ENCODE assay signal across 7 cellular contexts in the genomic region with DNA sequence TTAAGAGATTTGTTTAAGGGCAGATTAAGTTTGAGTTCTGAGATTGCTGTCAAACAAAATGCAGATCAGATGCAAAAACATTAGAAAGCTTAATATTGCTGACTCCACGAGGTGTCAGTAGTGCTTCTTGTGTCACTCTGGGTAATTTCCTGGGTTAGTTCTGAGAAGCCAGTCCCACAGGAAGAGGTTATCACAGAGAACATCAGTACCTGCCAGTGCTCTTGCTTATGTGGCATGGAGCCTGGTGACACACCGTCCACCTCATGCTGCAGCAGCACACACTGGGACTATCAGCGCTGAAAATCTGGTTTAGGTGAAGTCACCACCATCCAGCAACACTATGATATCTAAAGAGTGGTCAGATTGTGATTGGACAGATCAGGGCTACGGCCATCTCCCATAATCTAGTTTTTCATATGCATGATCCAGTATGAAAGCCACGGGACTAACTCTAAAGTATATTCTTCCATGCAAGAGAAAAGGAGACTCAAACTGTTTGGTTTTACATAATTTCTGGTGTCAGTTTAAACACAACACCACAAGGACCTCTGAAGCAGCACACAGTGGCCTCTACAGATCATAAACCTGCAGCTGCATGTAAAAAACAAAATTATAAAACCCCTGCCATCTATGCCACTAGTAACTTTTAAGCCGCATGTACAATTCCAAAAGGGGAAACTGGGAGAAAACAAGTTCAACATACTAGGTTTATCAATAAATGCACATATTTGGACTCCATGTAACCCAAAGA. TPM values are rescaled to one million over a fixed set of nuclear protein-coding genes. Genes with fewer than 3 reads are reported as not detected.
DNase-seq lines count a peak whose midpoint lies in the region; ATAC-seq, FAIRE-seq and TF ChIP-seq lines count a peak whose summit lies in the region.

No MANE protein-coding gene starts in this region.

- H3K9me3 Mint-ChIP-seq in GM23338 (no peaks in the 10 kb centered on the region), activated B cell treated with CpG ODN at 0.5 μM for 24 hours (no peaks in the 10 kb centered on the region)

- H4K20me1 ChIP-seq in GM23338 (replicated peaks; ENCODE audit: insufficient read depth) (no peaks in the 10 kb centered on the region), Karpas-422 (ENCODE audit: insufficient read depth, low read depth, low read length) (no peaks in the 10 kb centered on the region)

- H3K4me3 ChIP-seq in GM23338 = no peak overlapping the region
- peak overlapping the region; percentile 14; the same call in 1 of the 2 replicates for H3K4me3 ChIP-seq in Karpas-422 (ENCODE audit: low read length)
- H3K4me3 ChIP-seq in transverse colon = no peak overlapping the region

- H3K9me3 ChIP-seq in Karpas-422 (ENCODE audit: low read length) (no peaks in the 10 kb centered on the region), transverse colon (no peaks in the 10 kb centered on the region)

- no peak overlapping the region for H3K4me2 ChIP-seq in GM23338
- H3K4me2 ChIP-seq in Karpas-422 (ENCODE audit: low read depth, low read length, poor library complexity, severe bottlenecking) = peak overlapping the region; percentile 61

- H3K4me1 ChIP-seq in GM23338 (ENCODE audit: insufficient read depth) (peaks cover 3% of the 10 kb centered on the region; the same call in 1 of the 2 replicates), Karpas-422 (ENCODE audit: low read length) (peaks cover 29% of the 10 kb centered on the region), transverse colon (no peaks in the 10 kb centered on the region)

- POLR2A ChIA-PET in activated B cell treated with CpG ODN at 0.5 μM for 24 hours (lab: Charles Lee) = interaction anchor here (0.6 to 1.8 kb wide), 2 partner anchors 172 to 404 kb away, joined by 5 to 9 read pairs; no protein-coding TSS in a partner anchor

- CTCF ChIA-PET in activated B cell treated with CpG ODN at 0.5 μM for 24 hours (lab: Charles Lee) = interaction anchor here (0.6 to 3.0 kb wide), 12 partner anchors 11 to 406 kb away, joined by 3 to 31 read pairs (median 6); a partner anchor contains a TSS

- H3K27ac Mint-ChIP-seq in GM23338 (peak overlapping the region; percentile 43), activated B cell treated with CpG ODN at 0.5 μM for 24 hours (peak overlapping the region; percentile 15)

- peak; percentile 21 for DNase-seq in GM12891 (ENCODE audit: insufficient read length, low spot score)
- DNase-seq in GM23338 (ENCODE audit: low spot score) = peak; percentile 33
- peak; percentile 89 for DNase-seq in Karpas-422
- no peak for DNase-seq in activated B cell treated with CpG ODN at 0.5 μM for 24 hours
- peak; percentile 66 for DNase-seq in central memory CD4-positive, alpha-beta T cell
- peak; percentile 37 for DNase-seq in mucosa of gallbladder (ENCODE audit: low spot score)
- peak; percentile 23 for DNase-seq in transverse colon

- in situ Hi-C loops in transverse colon (cut with MboI; ENCODE audit: low pct_ligation_motif_present in 1 of 4, low pct_unique_long_range_greater_than_20kb in 1 of 4, low sequenced_read_pairs in 3 of 4) = loop anchor here in 2 of 4 donors (25.0 kb wide), 1 partner anchor 406 kb away; no protein-coding TSS in a partner anchor

- intact Hi-C loops in activated B cell treated with CpG ODN at 0.5 μM for 24 hours (cut with micrococcal nuclease) = loop anchor here (1.0 to 5.0 kb wide), 7 partner anchors 75 to 404 kb away; a partner anchor contains a TSS
- intact Hi-C loops in transverse colon (cut with DNase I; ENCODE audit: low total_unique reads) = no loop called here

- WGBS in transverse colon (ENCODE audit: low coverage in 1 of 2), 2 donors = 38 to 52% methylated on average over 2 to 6 of the region's 6 CpGs

- H3K9ac ChIP-seq in Karpas-422 (ENCODE audit: low read length) = peak overlapping the region; percentile 46

- TF ChIP-seq POLR2A in GM12891 (IDR thresholded peaks at IDR 0.05; ENCODE audit: low read depth, low read length) (no peak), transverse colon (IDR thresholded peaks at IDR 0.05) (no peak)

- H3F3A ChIP-seq in GM23338 (replicated peaks; ENCODE audit: low read depth) = no peaks in the 10 kb centered on the region

- H3K4me3 Mint-ChIP-seq in GM23338 (no peak overlapping the region), activated B cell treated with CpG ODN at 0.5 μM for 24 hours (no peak overlapping the region)

- FAIRE-seq in GM12891 (lab: Jason Lieb, UNC) = peak; percentile 89

- H3K79me2 ChIP-seq in GM23338 (replicated peaks; ENCODE audit: insufficient read depth) = no peaks in the 10 kb centered on the region
- H3K79me2 ChIP-seq in Karpas-422 (ENCODE audit: low read length) = no peaks in the 10 kb centered on the region

- H3K27me3 ChIP-seq in GM23338 (ENCODE audit: insufficient read depth) (no peaks in the 10 kb centered on the region), Karpas-422 (ENCODE audit: low read length) (no peaks in the 10 kb centered on the region), transverse colon (no peaks in the 10 kb centered on the region)

- H3K9me2 ChIP-seq in GM23338 (ENCODE audit: insufficient read depth) = no peaks in the 10 kb centered on the region
- H3K9me2 ChIP-seq in Karpas-422 (replicated peaks; ENCODE audit: insufficient read depth, low read length) = no peaks in the 10 kb centered on the region

- peaks cover 12% of the 10 kb centered on the region for H3K4me1 Mint-ChIP-seq in GM23338
- peaks cover 13% of the 10 kb centered on the region for H3K4me1 Mint-ChIP-seq in activated B cell treated with CpG ODN at 0.5 μM for 24 hours

- no peaks in the 10 kb centered on the region for H3K27me3 Mint-ChIP-seq in GM23338 (ENCODE audit: insufficient read depth, low read depth, poor library complexity)
- no peaks in the 10 kb centered on the region for H3K27me3 Mint-ChIP-seq in activated B cell treated with CpG ODN at 0.5 μM for 24 hours

- H3K36me3 Mint-ChIP-seq in GM23338 (ENCODE audit: low read depth) = peaks cover 6% of the 10 kb centered on the region; the same call in 2 of the 3 replicates
- peaks cover 54% of the 10 kb centered on the region for H3K36me3 Mint-ChIP-seq in activated B cell treated with CpG ODN at 0.5 μM for 24 hours (ENCODE audit: low read depth)

- H2AFZ ChIP-seq in GM23338 (no peak overlapping the region), Karpas-422 (ENCODE audit: low read length) (peak overlapping the region; percentile 65; the same call in 1 of the 2 replicates)

- no peak overlapping the region for H3K27ac ChIP-seq in GM23338 (ENCODE audit: low read depth)
- peak overlapping the region; percentile 50 for H3K27ac ChIP-seq in Karpas-422 (ENCODE audit: low read length)
- H3K27ac ChIP-seq in transverse colon = no peak overlapping the region

- no peaks in the 10 kb centered on the region for H3K36me3 ChIP-seq in GM23338 (ENCODE audit: insufficient read depth)
- peaks cover 8% of the 10 kb centered on the region; the same call in 1 of the 2 replicates for H3K36me3 ChIP-seq in Karpas-422 (ENCODE audit: insufficient read depth, low read length)
- no peaks in the 10 kb centered on the region for H3K36me3 ChIP-seq in transverse colon

- TF ChIP-seq EP300 in transverse colon (IDR thresholded peaks at IDR 0.05; ENCODE audit: low read depth) = no peak

- TF ChIP-seq CTCF in GM23338 (conservative IDR thresholded peaks at IDR 0.05; ENCODE audit: low read depth in 2 of 2) (peak; percentile 26 to 61), activated B cell treated with CpG ODN at 0.5 μM for 24 hours (IDR thresholded peaks at IDR 0.05) (no peak), transverse colon (IDR thresholded peaks at IDR 0.05) (peak in 4 of 5 experiments; percentile 20 to 45 (median 38))

- ATAC-seq in GM23338 = peak; percentile 70
- peak; percentile 99 for ATAC-seq in activated B cell treated with CpG ODN at 0.5 μM for 24 hours (ENCODE audit: low read depth)

TF ChIP-seq in GM12891, 5 proteins besides CTCF, POLR2A, EP300 and RAD21:
- TF ChIP-seq POU2F2 (IDR thresholded peaks at IDR 0.05; ENCODE audit: low read depth, low read length) (no peak), PAX5 (IDR thresholded peaks at IDR 0.05; ENCODE audit: insufficient read depth, low read length, severe bottlenecking) (no peak), POLR2AphosphoS5 (IDR thresholded peaks at IDR 0.05; ENCODE audit: low read depth, low read length) (no peak), SPI1 (IDR thresholded peaks at IDR 0.05; ENCODE audit: low read depth, low read length) (no peak), TAF1 (IDR thresholded peaks at IDR 0.05; ENCODE audit: low read depth, low read length) (no peak)
TF ChIP-seq in GM12891: peak in this region for 0.

TF ChIP-seq in GM23338, 12 proteins besides CTCF, POLR2A, EP300 and RAD21 (continues in another document):
- TF ChIP-seq ZNF114 (CRISPR knock-in tag; IDR thresholded peaks at IDR 0.05) = no peak
- TF ChIP-seq CREB1 (CRISPR knock-in tag; IDR thresholded peaks at IDR 0.05; ENCODE audit: low read depth) = no peak
- TF ChIP-seq ZNF331 (CRISPR knock-in tag; IDR thresholded peaks at IDR 0.05; ENCODE audit: low read depth) = no peak
- no peak for TF ChIP-seq NANOG (IDR thresholded peaks at IDR 0.05; ENCODE audit: borderline replicate concordance)
- no peak for TF ChIP-seq EZH2phosphoT487 (IDR thresholded peaks at IDR 0.05; ENCODE audit: unreplicated experiment)

RNA-seq across cellular contexts. Expression of a gene that starts 36.1 kb away (rescaled TPM):
- polyA plus RNA-seq in GM12891 (2012; ENCODE audit: low read depth, missing spikeins) = 0.56 TPM
- 20.8 and 28.8 TPM in 2 replicates for total RNA-seq in GM23338 (2014; rRNA removed; shearing (Covaris generic))
- polyA plus RNA-seq in GM23338 (2016; fragmentation: Nextera tagmentation; extraction: Ambion mirVana) = 6.4 and 7.9 TPM in 2 replicates
- 0.22 and 0.58 TPM in 2 replicates for total RNA-seq in Karpas-422 (2014; rRNA removed; shearing (Covaris generic); ENCODE audit: low replicate concordance)
- total RNA-seq in activated B cell treated with CpG ODN at 0.5 μM for 24 hours (2.4 and 3.3 TPM in 2 replicates), mucosa of gallbladder (40.1 TPM), transverse colon (100 to 1,000 TPM in 1 of 4 donors, 10 to 100 TPM in 3; 56.1 to 151 (median 84.5) TPM)
